Comparison of ENCODE assay signal across 11 cellular contexts in genomic region chr7:41817386-41817785, GRCh38.
DNase-seq lines count a peak whose midpoint lies in the region; ATAC-seq and TF ChIP-seq lines count a peak whose summit lies in the region.
"Had no signal": no experiment of that assay in that cellular context is flagged by ENCODE, and none has a peak within 500 bp of the region (broad histone marks: within the 10 kb centered on the region; RNA-seq: fewer than 3 reads in every experiment).

No MANE protein-coding gene starts in this region.

- H3K27me3 Mint-ChIP-seq in natural killer cell (ENCODE audit: low read depth in 2 of 2), result peaks cover 0 to 1% of the 10 kb centered on the region in 2 donors

- intact Hi-C loops in natural killer cell (cut with micrococcal nuclease), result no loop called here
- intact Hi-C loops in right lobe of liver (cut with DNase I), result no loop called here

- no peaks in the 10 kb centered on the region for H3K36me3 ChIP-seq in right lobe of liver

- peak overlapping the region; percentile 36 for H3K4me3 Mint-ChIP-seq in natural killer cell
- H3K4me3 Mint-ChIP-seq: naive thymus-derived CD8-positive, alpha-beta T cell had no signal

- no peak overlapping the region for H3K4me3 ChIP-seq in right lobe of liver
- H3K4me3 ChIP-seq: A549 had no signal

- ATAC-seq in activated CD4-positive, CD25-positive, alpha-beta regulatory T cell treated with anti-CD3 and anti-CD28 coated beads, Interleukin-2, amount 50 U/mL, for 24 hours, result peak; percentile 62 to 63
- ATAC-seq in HG03039 (IDR thresholded peaks at IDR 0.05; ENCODE audit: unreplicated experiment) (peak; percentile 81), natural killer cell (peak; percentile 50 to 75 (median 68)), right lobe of liver (no peak), HG02970 (IDR thresholded peaks at IDR 0.05; ENCODE audit: low FRiP score, unreplicated experiment) (no peak)
- ATAC-seq: A549; naive thymus-derived CD8-positive, alpha-beta T cell had no signal

- no peaks in the 10 kb centered on the region for H3K9me3 Mint-ChIP-seq in natural killer cell

- no peaks in the 10 kb centered on the region for H3K4me1 ChIP-seq in right lobe of liver
- H3K4me1 ChIP-seq: A549 had no signal

- H3K27me3 ChIP-seq in right lobe of liver, result no peaks in the 10 kb centered on the region

- no peaks in the 10 kb centered on the region for H3K9me3 ChIP-seq in right lobe of liver
- H3K9me3 ChIP-seq: A549 had no signal

- H3K36me3 Mint-ChIP-seq in natural killer cell, result no peaks in the 10 kb centered on the region
- H3K36me3 Mint-ChIP-seq: naive thymus-derived CD8-positive, alpha-beta T cell had no signal

- H3K27ac Mint-ChIP-seq in natural killer cell, result peak overlapping the region in 1 of 2 donors; percentile 77
- H3K27ac Mint-ChIP-seq: naive thymus-derived CD8-positive, alpha-beta T cell had no signal

- 64% methylated on average over 1 of the region's 2 CpGs for WGBS in right lobe of liver (ENCODE audit: insufficient coverage, low coverage, low lambda C conversion rate, missing lambda C conversion rate)

- TF ChIP-seq CTCF in natural killer cell (IDR thresholded peaks at IDR 0.05), result no peak
- no peak for TF ChIP-seq CTCF in right lobe of liver (IDR thresholded peaks at IDR 0.05)

- DNase-seq in activated CD4-positive, CD25-positive, alpha-beta regulatory T cell treated with anti-CD3 and anti-CD28 coated beads, Interleukin-2, amount 50 U/mL, for 72 hours, result no peak
- DNase-seq in SW480 (ENCODE audit: low spot score), result peak; percentile 89
- no peak for DNase-seq in natural killer cell
- DNase-seq in right lobe of liver, result no peak
- DNase-seq in NCI-H2171 (lab: John Stamatoyannopoulos, UW), result no peak
- DNase-seq: naive thymus-derived CD8-positive, alpha-beta T cell; NCI-H1436 treated with DMSO at 0.1 percent for 48 hours had no signal

- H3K27ac ChIP-seq in right lobe of liver, result no peak overlapping the region
- H3K27ac ChIP-seq: A549 had no signal

- H3K4me1 Mint-ChIP-seq in natural killer cell, result peaks cover 35 to 36% of the 10 kb centered on the region in 2 donors

- TF ChIP-seq POLR2A in right lobe of liver (IDR thresholded peaks at IDR 0.05), result no peak

Comparison
In these comparisons a context has a peak if more than half of its experiments do, and no peak if none do; other contexts are left out.
1. ATAC-seq: peak in activated CD4-positive, CD25-positive, alpha-beta regulatory T cell treated with anti-CD3 and anti-CD28 coated beads, Interleukin-2, amount 50 U/mL, for 24 hours (2 of 2), HG03039 (single experiment) and natural killer cell (3 of 3); none in right lobe of liver (0 of 4) and HG02970 (single experiment).